1 cellular context compared by ENCODE assay signal in the genomic region with DNA sequence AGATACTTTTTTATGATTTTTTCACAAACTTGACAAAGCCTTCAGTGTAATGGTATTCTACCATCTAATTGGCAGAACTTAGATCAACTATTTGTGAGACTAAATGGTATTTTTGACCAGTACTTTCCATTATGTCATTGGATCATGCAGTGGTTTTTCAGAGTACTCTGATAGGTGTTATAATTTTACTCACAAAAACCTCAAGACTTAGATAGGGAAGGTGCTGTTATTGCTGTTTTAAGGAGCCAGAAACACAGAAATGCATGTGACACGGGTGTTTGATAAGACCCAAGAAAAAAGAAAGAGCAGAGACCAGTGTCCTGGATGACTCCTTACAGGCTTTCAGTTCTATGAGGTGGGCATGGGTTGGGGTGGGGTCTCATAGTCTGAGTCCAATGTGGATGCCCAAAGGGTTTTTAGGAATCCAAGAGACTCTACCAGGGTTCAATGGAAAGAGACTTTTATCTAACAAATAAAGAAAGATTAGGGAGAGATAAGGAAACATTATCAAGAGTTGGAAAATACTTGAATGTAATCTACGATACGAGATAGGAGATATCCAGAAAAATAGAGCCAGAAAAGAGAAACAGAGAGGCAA.
A peak's percentile ranks its signal among the peaks of the same experiment; 100 is the strongest.
TF ChIP-seq lines count a peak whose summit lies in the region.

No MANE protein-coding gene starts in this region.

TF ChIP-seq in GM12878, 131 proteins besides CTCF, POLR2A, EP300 and RAD21 (continues in another document):
- TF ChIP-seq, protein P1, sequence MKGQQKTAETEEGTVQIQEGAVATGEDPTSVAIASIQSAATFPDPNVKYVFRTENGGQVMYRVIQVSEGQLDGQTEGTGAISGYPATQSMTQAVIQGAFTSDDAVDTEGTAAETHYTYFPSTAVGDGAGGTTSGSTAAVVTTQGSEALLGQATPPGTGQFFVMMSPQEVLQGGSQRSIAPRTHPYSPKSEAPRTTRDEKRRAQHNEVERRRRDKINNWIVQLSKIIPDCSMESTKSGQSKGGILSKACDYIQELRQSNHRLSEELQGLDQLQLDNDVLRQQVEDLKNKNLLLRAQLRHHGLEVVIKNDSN (IDR thresholded peaks at IDR 0.05; ENCODE audit: borderline replicate concordance, extremely low read length, insufficient read depth, low read depth, low read length) = no peak
- TF ChIP-seq, protein P2, sequence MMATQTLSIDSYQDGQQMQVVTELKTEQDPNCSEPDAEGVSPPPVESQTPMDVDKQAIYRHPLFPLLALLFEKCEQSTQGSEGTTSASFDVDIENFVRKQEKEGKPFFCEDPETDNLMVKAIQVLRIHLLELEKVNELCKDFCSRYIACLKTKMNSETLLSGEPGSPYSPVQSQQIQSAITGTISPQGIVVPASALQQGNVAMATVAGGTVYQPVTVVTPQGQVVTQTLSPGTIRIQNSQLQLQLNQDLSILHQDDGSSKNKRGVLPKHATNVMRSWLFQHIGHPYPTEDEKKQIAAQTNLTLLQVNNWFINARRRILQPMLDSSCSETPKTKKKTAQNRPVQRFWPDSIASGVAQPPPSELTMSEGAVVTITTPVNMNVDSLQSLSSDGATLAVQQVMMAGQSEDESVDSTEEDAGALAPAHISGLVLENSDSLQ (IDR thresholded peaks at IDR 0.05) = no peak
- no peak for TF ChIP-seq SREBF1 (IDR thresholded peaks at IDR 0.05; ENCODE audit: low read length)
- no peak; the same call in 1 of the 2 replicates for TF ChIP-seq FOXM1 (IDR thresholded peaks at IDR 0.05; ENCODE audit: low read depth, low read length)
- TF ChIP-seq ZZZ3 (IDR thresholded peaks at IDR 0.05; ENCODE audit: control insufficient read depth, insufficient read length, low read depth) = no peak
- no peak for TF ChIP-seq TARDBP (IDR thresholded peaks at IDR 0.05; ENCODE audit: borderline replicate concordance)
- TF ChIP-seq RAD51 (IDR thresholded peaks at IDR 0.05) = peak; percentile 14; the same call in 1 of the 2 replicates
- TF ChIP-seq, protein P3, sequence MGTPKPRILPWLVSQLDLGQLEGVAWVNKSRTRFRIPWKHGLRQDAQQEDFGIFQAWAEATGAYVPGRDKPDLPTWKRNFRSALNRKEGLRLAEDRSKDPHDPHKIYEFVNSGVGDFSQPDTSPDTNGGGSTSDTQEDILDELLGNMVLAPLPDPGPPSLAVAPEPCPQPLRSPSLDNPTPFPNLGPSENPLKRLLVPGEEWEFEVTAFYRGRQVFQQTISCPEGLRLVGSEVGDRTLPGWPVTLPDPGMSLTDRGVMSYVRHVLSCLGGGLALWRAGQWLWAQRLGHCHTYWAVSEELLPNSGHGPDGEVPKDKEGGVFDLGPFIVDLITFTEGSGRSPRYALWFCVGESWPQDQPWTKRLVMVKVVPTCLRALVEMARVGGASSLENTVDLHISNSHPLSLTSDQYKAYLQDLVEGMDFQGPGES (IDR thresholded peaks at IDR 0.05) = no peak
- TF ChIP-seq NFYA (IDR thresholded peaks at IDR 0.05; ENCODE audit: borderline replicate concordance, low read depth, low read length) = no peak
- TF ChIP-seq, protein P4, sequence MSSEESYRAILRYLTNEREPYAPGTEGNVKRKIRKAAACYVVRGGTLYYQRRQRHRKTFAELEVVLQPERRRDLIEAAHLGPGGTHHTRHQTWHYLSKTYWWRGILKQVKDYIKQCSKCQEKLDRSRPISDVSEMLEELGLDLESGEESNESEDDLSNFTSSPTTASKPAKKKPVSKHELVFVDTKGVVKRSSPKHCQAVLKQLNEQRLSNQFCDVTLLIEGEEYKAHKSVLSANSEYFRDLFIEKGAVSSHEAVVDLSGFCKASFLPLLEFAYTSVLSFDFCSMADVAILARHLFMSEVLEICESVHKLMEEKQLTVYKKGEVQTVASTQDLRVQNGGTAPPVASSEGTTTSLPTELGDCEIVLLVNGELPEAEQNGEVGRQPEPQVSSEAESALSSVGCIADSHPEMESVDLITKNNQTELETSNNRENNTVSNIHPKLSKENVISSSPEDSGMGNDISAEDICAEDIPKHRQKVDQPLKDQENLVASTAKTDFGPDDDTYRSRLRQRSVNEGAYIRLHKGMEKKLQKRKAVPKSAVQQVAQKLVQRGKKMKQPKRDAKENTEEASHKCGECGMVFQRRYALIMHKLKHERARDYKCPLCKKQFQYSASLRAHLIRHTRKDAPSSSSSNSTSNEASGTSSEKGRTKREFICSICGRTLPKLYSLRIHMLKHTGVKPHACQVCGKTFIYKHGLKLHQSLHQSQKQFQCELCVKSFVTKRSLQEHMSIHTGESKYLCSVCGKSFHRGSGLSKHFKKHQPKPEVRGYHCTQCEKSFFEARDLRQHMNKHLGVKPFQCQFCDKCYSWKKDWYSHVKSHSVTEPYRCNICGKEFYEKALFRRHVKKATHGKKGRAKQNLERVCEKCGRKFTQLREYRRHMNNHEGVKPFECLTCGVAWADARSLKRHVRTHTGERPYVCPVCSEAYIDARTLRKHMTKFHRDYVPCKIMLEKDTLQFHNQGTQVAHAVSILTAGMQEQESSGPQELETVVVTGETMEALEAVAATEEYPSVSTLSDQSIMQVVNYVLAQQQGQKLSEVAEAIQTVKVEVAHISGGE (CRISPR knock-in tag; IDR thresholded peaks at IDR 0.05) = no peak
- TF ChIP-seq ASH2L (IDR thresholded peaks at IDR 0.05; ENCODE audit: borderline replicate concordance, low read depth) = no peak
- no peak for TF ChIP-seq SPI1 (IDR thresholded peaks at IDR 0.05; ENCODE audit: borderline replicate concordance, insufficient read depth, low read depth, low read length)
- TF ChIP-seq SMAD5 (IDR thresholded peaks at IDR 0.05; ENCODE audit: low read depth) = no peak
- TF ChIP-seq MXI1 (IDR thresholded peaks at IDR 0.05; ENCODE audit: low read depth, low read length) = no peak
- TF ChIP-seq, protein P5, sequence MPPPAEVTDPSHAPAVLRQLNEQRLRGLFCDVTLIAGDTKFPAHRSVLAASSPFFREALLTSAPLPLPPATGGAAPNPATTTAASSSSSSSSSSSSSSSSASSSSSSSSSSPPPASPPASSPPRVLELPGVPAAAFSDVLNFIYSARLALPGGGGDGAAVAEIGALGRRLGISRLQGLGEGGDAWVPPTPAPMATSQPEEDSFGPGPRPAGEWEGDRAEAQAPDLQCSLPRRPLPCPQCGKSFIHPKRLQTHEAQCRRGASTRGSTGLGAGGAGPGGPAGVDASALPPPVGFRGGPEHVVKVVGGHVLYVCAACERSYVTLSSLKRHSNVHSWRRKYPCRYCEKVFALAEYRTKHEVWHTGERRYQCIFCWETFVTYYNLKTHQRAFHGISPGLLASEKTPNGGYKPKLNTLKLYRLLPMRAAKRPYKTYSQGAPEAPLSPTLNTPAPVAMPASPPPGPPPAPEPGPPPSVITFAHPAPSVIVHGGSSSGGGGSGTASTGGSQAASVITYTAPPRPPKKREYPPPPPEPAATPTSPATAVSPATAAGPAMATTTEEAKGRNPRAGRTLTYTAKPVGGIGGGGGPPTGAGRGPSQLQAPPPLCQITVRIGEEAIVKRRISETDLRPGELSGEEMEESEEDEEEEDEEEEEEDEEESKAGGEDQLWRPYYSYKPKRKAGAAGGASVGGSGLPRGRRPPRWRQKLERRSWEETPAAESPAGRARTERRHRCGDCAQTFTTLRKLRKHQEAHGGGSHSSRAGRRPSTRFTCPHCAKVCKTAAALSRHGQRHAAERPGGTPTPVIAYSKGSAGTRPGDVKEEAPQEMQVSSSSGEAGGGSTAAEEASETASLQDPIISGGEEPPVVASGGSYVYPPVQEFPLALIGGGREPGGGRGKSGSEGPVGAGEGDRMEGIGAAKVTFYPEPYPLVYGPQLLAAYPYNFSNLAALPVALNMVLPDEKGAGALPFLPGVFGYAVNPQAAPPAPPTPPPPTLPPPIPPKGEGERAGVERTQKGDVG (CRISPR knock-in tag; IDR thresholded peaks at IDR 0.05) = no peak
- no peak for TF ChIP-seq GATAD2B (conservative IDR thresholded peaks at IDR 0.05; ENCODE audit: low read depth)
- TF ChIP-seq CBFB (IDR thresholded peaks at IDR 0.05; ENCODE audit: low read depth) = no peak
- TF ChIP-seq CREB1 (IDR thresholded peaks at IDR 0.05; ENCODE audit: low read depth) = no peak
- peak; percentile 59; the same call in 1 of the 2 replicates for TF ChIP-seq JUNB (IDR thresholded peaks at IDR 0.05)
- no peak for TF ChIP-seq SREBF2 (IDR thresholded peaks at IDR 0.05; ENCODE audit: low read length)
- TF ChIP-seq, protein P6, sequence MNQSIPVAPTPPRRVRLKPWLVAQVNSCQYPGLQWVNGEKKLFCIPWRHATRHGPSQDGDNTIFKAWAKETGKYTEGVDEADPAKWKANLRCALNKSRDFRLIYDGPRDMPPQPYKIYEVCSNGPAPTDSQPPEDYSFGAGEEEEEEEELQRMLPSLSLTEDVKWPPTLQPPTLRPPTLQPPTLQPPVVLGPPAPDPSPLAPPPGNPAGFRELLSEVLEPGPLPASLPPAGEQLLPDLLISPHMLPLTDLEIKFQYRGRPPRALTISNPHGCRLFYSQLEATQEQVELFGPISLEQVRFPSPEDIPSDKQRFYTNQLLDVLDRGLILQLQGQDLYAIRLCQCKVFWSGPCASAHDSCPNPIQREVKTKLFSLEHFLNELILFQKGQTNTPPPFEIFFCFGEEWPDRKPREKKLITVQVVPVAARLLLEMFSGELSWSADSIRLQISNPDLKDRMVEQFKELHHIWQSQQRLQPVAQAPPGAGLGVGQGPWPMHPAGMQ (IDR thresholded peaks at IDR 0.05; ENCODE audit: borderline replicate concordance) = no peak
- TF ChIP-seq SIN3A (IDR thresholded peaks at IDR 0.05; ENCODE audit: low read depth, low read length) = no peak
- no peak for TF ChIP-seq NR2F1 (conservative IDR thresholded peaks at IDR 0.05)
- TF ChIP-seq, protein P7, sequence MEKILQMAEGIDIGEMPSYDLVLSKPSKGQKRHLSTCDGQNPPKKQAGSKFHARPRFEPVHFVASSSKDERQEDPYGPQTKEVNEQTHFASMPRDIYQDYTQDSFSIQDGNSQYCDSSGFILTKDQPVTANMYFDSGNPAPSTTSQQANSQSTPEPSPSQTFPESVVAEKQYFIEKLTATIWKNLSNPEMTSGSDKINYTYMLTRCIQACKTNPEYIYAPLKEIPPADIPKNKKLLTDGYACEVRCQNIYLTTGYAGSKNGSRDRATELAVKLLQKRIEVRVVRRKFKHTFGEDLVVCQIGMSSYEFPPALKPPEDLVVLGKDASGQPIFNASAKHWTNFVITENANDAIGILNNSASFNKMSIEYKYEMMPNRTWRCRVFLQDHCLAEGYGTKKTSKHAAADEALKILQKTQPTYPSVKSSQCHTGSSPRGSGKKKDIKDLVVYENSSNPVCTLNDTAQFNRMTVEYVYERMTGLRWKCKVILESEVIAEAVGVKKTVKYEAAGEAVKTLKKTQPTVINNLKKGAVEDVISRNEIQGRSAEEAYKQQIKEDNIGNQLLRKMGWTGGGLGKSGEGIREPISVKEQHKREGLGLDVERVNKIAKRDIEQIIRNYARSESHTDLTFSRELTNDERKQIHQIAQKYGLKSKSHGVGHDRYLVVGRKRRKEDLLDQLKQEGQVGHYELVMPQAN (conservative IDR thresholded peaks at IDR 0.05) = no peak
- no peak for TF ChIP-seq SRF (IDR thresholded peaks at IDR 0.05; ENCODE audit: low read depth in 2 of 2, low read length in 2 of 2)
- TF ChIP-seq NR2C2 (IDR thresholded peaks at IDR 0.05; ENCODE audit: borderline replicate concordance, control insufficient read depth, insufficient read length, low read depth) = no peak
- TF ChIP-seq RFX5 (IDR thresholded peaks at IDR 0.05; ENCODE audit: low read depth, low read length) = no peak
- TF ChIP-seq MTA2 (IDR thresholded peaks at IDR 0.05; ENCODE audit: low read depth) = peak; percentile 76
- TF ChIP-seq, protein P8, sequence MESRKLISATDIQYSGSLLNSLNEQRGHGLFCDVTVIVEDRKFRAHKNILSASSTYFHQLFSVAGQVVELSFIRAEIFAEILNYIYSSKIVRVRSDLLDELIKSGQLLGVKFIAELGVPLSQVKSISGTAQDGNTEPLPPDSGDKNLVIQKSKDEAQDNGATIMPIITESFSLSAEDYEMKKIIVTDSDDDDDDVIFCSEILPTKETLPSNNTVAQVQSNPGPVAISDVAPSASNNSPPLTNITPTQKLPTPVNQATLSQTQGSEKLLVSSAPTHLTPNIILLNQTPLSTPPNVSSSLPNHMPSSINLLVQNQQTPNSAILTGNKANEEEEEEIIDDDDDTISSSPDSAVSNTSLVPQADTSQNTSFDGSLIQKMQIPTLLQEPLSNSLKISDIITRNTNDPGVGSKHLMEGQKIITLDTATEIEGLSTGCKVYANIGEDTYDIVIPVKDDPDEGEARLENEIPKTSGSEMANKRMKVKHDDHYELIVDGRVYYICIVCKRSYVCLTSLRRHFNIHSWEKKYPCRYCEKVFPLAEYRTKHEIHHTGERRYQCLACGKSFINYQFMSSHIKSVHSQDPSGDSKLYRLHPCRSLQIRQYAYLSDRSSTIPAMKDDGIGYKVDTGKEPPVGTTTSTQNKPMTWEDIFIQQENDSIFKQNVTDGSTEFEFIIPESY (IDR thresholded peaks at IDR 0.05) = no peak
- TF ChIP-seq, protein P9, sequence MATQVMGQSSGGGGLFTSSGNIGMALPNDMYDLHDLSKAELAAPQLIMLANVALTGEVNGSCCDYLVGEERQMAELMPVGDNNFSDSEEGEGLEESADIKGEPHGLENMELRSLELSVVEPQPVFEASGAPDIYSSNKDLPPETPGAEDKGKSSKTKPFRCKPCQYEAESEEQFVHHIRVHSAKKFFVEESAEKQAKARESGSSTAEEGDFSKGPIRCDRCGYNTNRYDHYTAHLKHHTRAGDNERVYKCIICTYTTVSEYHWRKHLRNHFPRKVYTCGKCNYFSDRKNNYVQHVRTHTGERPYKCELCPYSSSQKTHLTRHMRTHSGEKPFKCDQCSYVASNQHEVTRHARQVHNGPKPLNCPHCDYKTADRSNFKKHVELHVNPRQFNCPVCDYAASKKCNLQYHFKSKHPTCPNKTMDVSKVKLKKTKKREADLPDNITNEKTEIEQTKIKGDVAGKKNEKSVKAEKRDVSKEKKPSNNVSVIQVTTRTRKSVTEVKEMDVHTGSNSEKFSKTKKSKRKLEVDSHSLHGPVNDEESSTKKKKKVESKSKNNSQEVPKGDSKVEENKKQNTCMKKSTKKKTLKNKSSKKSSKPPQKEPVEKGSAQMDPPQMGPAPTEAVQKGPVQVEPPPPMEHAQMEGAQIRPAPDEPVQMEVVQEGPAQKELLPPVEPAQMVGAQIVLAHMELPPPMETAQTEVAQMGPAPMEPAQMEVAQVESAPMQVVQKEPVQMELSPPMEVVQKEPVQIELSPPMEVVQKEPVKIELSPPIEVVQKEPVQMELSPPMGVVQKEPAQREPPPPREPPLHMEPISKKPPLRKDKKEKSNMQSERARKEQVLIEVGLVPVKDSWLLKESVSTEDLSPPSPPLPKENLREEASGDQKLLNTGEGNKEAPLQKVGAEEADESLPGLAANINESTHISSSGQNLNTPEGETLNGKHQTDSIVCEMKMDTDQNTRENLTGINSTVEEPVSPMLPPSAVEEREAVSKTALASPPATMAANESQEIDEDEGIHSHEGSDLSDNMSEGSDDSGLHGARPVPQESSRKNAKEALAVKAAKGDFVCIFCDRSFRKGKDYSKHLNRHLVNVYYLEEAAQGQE (IDR thresholded peaks at IDR 0.05; ENCODE audit: low read depth, low read length) = no peak
- no peak for TF ChIP-seq ZNF207 (IDR thresholded peaks at IDR 0.05; ENCODE audit: borderline replicate concordance)
- no peak for TF ChIP-seq ZNF384 (IDR thresholded peaks at IDR 0.05; ENCODE audit: borderline replicate concordance, low read depth, low read length)
- no peak for TF ChIP-seq EZH2 (IDR thresholded peaks at IDR 0.05; ENCODE audit: borderline replicate concordance, control insufficient read depth, low read depth, low read length)
- no peak for TF ChIP-seq TCF7 (IDR thresholded peaks at IDR 0.05; ENCODE audit: borderline replicate concordance)
- TF ChIP-seq ETV6 (conservative IDR thresholded peaks at IDR 0.05 in 1 of 2, IDR thresholded peaks at IDR 0.05 in 1 of 2; ENCODE audit: borderline replicate concordance in 1 of 2, low read depth in 1 of 2) = peak in 1 of 2 experiments; percentile 30; a peak in 1 of 4 replicates
